Comparison of ENCODE assay signal across 3 cellular contexts in the genomic region with DNA sequence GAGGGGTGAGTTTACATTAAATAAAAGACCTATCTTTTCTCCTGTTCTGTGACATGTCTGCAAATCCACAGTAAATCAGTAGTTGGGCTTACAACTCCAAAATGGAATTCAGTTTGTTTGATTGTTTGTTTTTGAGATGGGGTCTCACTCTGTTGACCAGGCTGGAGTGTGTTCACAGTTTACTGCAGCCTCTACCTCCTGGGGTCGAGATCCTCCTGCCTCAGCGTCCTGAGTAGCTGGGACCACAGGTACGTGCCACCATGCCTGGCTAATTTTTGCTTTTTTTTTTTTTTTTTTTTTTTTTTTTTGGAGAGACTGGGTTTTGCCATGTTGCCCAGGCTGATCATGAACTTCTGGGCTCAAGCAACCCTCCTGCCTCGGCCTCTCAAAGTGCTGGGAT.
"Had no signal": no experiment of that assay in that cellular context is flagged by ENCODE, and none has a peak within 500 bp of the region (broad histone marks: within the 10 kb centered on the region; RNA-seq: fewer than 3 reads in every experiment).

No MANE protein-coding gene starts in this region.

- ATAC-seq: GM12878 had no signal

- H3K4me3 ChIP-seq: GM12878 had no signal

- DNase-seq: GDM1, GF-D8 had no signal
